21 cellular contexts compared by ENCODE assay signal in genomic region chr15:38036790-38037338, GRCh38.
DNase-seq lines count a peak whose midpoint lies in the region; ATAC-seq, FAIRE-seq and TF ChIP-seq lines count a peak whose summit lies in the region.
"Had no signal": no experiment of that assay in that cellular context is flagged by ENCODE, and none has a peak within 500 bp of the region (broad histone marks: within the 10 kb centered on the region; RNA-seq: fewer than 3 reads in every experiment).

No MANE protein-coding gene starts in this region.

- no peaks in the 10 kb centered on the region for H3K4me1 ChIP-seq in GM23338 (ENCODE audit: insufficient read depth)
- H3K4me1 ChIP-seq in IMR-90 (ENCODE audit: control insufficient read depth, insufficient read depth, low read length), result peaks cover 5% of the 10 kb centered on the region
- H3K4me1 ChIP-seq in mesendoderm (ENCODE audit: control insufficient read depth, low read depth, low read length), result no peaks in the 10 kb centered on the region
- no peaks in the 10 kb centered on the region for H3K4me1 ChIP-seq in gastrocnemius medialis
- H3K4me1 ChIP-seq: BE2C, Caco-2 had no signal

- TF ChIP-seq RAD21 in IMR-90 (IDR thresholded peaks at IDR 0.05; ENCODE audit: low read length), result no peak

- no peak overlapping the region for H3K27ac Mint-ChIP-seq in GM23338
- H3K27ac Mint-ChIP-seq: CD4-positive, CD25-positive, alpha-beta regulatory T cell had no signal

- no peak overlapping the region for H3K56ac ChIP-seq in IMR-90 (ENCODE audit: extremely low read depth, insufficient read depth, low read length)
- no peak overlapping the region for H3K56ac ChIP-seq in mesendoderm (ENCODE audit: low read length)

- H3K18ac ChIP-seq in IMR-90 (ENCODE audit: low read depth, low read length) (peak overlapping the region; percentile 54; the same call in 1 of the 2 replicates), mesendoderm (ENCODE audit: low read length) (no peak overlapping the region)

- H3K27me3 Mint-ChIP-seq in GM23338 (ENCODE audit: insufficient read depth, low read depth, poor library complexity), result no peaks in the 10 kb centered on the region
- H3K27me3 Mint-ChIP-seq: CD4-positive, CD25-positive, alpha-beta regulatory T cell had no signal

- no peak overlapping the region for H3K4me3 Mint-ChIP-seq in GM23338
- H3K4me3 Mint-ChIP-seq: CD4-positive, CD25-positive, alpha-beta regulatory T cell had no signal

- H4K8ac ChIP-seq in IMR-90 (ENCODE audit: low read depth in 2 of 2, low read length in 2 of 2) (no peak overlapping the region), mesendoderm (ENCODE audit: low read depth, low read length) (no peak overlapping the region)

- no peaks in the 10 kb centered on the region for H3K9me3 Mint-ChIP-seq in GM23338

- peaks cover 2% of the 10 kb centered on the region; the same call in 1 of the 2 replicates for H3K9me2 ChIP-seq in GM23338 (ENCODE audit: insufficient read depth)

- CTCF ChIA-PET in IMR-90 (lab: Yijun Ruan, JAX), result no interaction called here

- H3K14ac ChIP-seq in IMR-90 (replicated peaks; ENCODE audit: low read depth, low read length), result 0 out of 2 replicates have a peak overlapping the region, but pooled peaks have one; percentile 48

- H4K5ac ChIP-seq in IMR-90 (ENCODE audit: low read depth, low read length) (no peak overlapping the region), mesendoderm (ENCODE audit: low read length) (no peak overlapping the region)

- H3K36me3 Mint-ChIP-seq in GM23338 (ENCODE audit: low read depth), result no peaks in the 10 kb centered on the region
- H3K36me3 Mint-ChIP-seq: CD4-positive, CD25-positive, alpha-beta regulatory T cell had no signal

- no peak overlapping the region for H2BK20ac ChIP-seq in IMR-90 (ENCODE audit: low read depth, low read length)

- no peak overlapping the region for H2BK5ac ChIP-seq in IMR-90 (ENCODE audit: low read depth, low read length, poor library complexity, severe bottlenecking)
- H2BK5ac ChIP-seq in mesendoderm (ENCODE audit: low read length), result no peak overlapping the region

- in situ Hi-C loops in IMR-90 (cut with MboI; ENCODE audit: low sequenced_read_pairs) (no loop called here), gastrocnemius medialis (cut with MboI; ENCODE audit: low sequenced_read_pairs in 4 of 4) (no loop called here)

- H3K23ac ChIP-seq in IMR-90 (ENCODE audit: low read depth, low read length) (no peak overlapping the region), mesendoderm (ENCODE audit: low read length) (no peak overlapping the region)

- no TSS peak for BruUV-seq in IMR-90 (replicated peaks; lab: Mats Ljungman, UMichigan)

- H3K9me1 ChIP-seq in IMR-90 (ENCODE audit: insufficient read depth, low read length), result peaks cover 3% of the 10 kb centered on the region

- TF ChIP-seq POLR2A in IMR-90 (IDR thresholded peaks at IDR 0.05; ENCODE audit: low read depth, low read length), result no peak
- no peak for TF ChIP-seq POLR2A in gastrocnemius medialis (IDR thresholded peaks at IDR 0.05)

- H2AK5ac ChIP-seq in IMR-90 (ENCODE audit: low read depth, low read length) (peak overlapping the region; percentile 17; the same call in 1 of the 2 replicates), mesendoderm (ENCODE audit: low read length) (no peak overlapping the region)

- H3K9ac ChIP-seq in IMR-90 (ENCODE audit: low read depth, low read length) (no peak overlapping the region), mesendoderm (ENCODE audit: low read length) (no peak overlapping the region)
- H3K9ac ChIP-seq: KMS-11 had no signal

- TF ChIP-seq CTCF in GM23338 (conservative IDR thresholded peaks at IDR 0.05; ENCODE audit: low read depth in 2 of 2) (no peak), IMR-90 (conservative IDR thresholded peaks at IDR 0.05; ENCODE audit: low read depth, low read length) (no peak), bronchial epithelial cell (IDR thresholded peaks at IDR 0.05; ENCODE audit: insufficient read depth, low read length, severe bottlenecking) (no peak), gastrocnemius medialis (IDR thresholded peaks at IDR 0.05 in 4 of 5, conservative IDR thresholded peaks at IDR 0.05 in 1 of 5) (no peak)

- DNase-seq in GM23338 (ENCODE audit: low spot score), result no peak
- no peak for DNase-seq in IMR-90
- DNase-seq in bronchial epithelial cell (ENCODE audit: low read depth), result no peak
- peak; percentile 22 for DNase-seq in mesendoderm
- DNase-seq in activated CD4-positive, alpha-beta T cell treated with anti-CD3 and anti-CD28 coated beads for 1 hour, result no peak
- no peak for DNase-seq in NCI-H2196 treated with DMSO at 0.1 percent for 48 hours (lab: John Stamatoyannopoulos, UW; ENCODE audit: unreplicated experiment)
- no peak for DNase-seq in gastrocnemius medialis
- DNase-seq: ACHN; BE2C; C1 segment of cervical spinal cord; Caco-2; CD4-positive, CD25-positive, alpha-beta regulatory T cell; DMS153; DMS79; GDM1; H7 had no signal

- intact Hi-C loops in IMR-90 (cut with micrococcal nuclease), result no loop called here
- intact Hi-C loops in gastrocnemius medialis (cut with DNase I; ENCODE audit: low total_unique reads), result no loop called here

- H3K79me1 ChIP-seq in IMR-90 (ENCODE audit: low read depth in 1 of 2, low read length in 2 of 2), result no peaks in the 10 kb centered on the region
- H3K79me1 ChIP-seq in mesendoderm (ENCODE audit: low read length), result no peaks in the 10 kb centered on the region

- H2AFZ ChIP-seq in GM23338, result 0 out of 2 replicates have a peak overlapping the region, but pooled peaks have one; percentile 25
- H2AFZ ChIP-seq in IMR-90 (replicated peaks; ENCODE audit: low read length, poor library complexity), result no peak overlapping the region

- H3F3A ChIP-seq in GM23338 (replicated peaks; ENCODE audit: low read depth), result no peaks in the 10 kb centered on the region

- no peaks in the 10 kb centered on the region for H3K79me2 ChIP-seq in GM23338 (replicated peaks; ENCODE audit: insufficient read depth)
- no peaks in the 10 kb centered on the region for H3K79me2 ChIP-seq in mesendoderm (ENCODE audit: control insufficient read depth, insufficient read depth, low read length)

- H3K4me2 ChIP-seq in GM23338 (no peak overlapping the region), IMR-90 (ENCODE audit: low read depth, low read length) (no peak overlapping the region), mesendoderm (ENCODE audit: low read length) (no peak overlapping the region)
- H3K4me2 ChIP-seq: KMS-11 had no signal

- H3K27ac ChIP-seq in GM23338 (ENCODE audit: low read depth), result no peak overlapping the region
- no peak overlapping the region for H3K27ac ChIP-seq in IMR-90 (ENCODE audit: insufficient read depth, low read length)
- no peak overlapping the region for H3K27ac ChIP-seq in mesendoderm (ENCODE audit: low read depth, low read length)
- H3K27ac ChIP-seq in gastrocnemius medialis, result no peak overlapping the region
- H3K27ac ChIP-seq: KMS-11 had no signal

- H2BK15ac ChIP-seq in IMR-90 (ENCODE audit: low read depth, low read length), result no peak overlapping the region; the same call in 2 of the 3 replicates
- H2BK15ac ChIP-seq in mesendoderm (replicated peaks; ENCODE audit: low read depth), result no peak overlapping the region

- no peak overlapping the region for H3K4me3 ChIP-seq in GM23338
- no peak overlapping the region for H3K4me3 ChIP-seq in IMR-90 (ENCODE audit: insufficient read depth, low read depth, low read length)
- no peak overlapping the region for H3K4me3 ChIP-seq in bronchial epithelial cell (ENCODE audit: low read depth, low read length)
- H3K4me3 ChIP-seq in mesendoderm (ENCODE audit: low read length), result no peak overlapping the region
- no peak overlapping the region for H3K4me3 ChIP-seq in gastrocnemius medialis

- H4K91ac ChIP-seq in IMR-90 (ENCODE audit: insufficient read depth, low read depth, low read length), result no peak overlapping the region

- H3K4me1 Mint-ChIP-seq in GM23338, result peaks cover 3% of the 10 kb centered on the region

- H3K36me3 ChIP-seq in GM23338 (ENCODE audit: insufficient read depth) (no peaks in the 10 kb centered on the region), IMR-90 (ENCODE audit: control insufficient read depth, insufficient read depth, low read length) (no peaks in the 10 kb centered on the region), bronchial epithelial cell (ENCODE audit: control insufficient read depth, insufficient read depth, low read length) (no peaks in the 10 kb centered on the region), mesendoderm (ENCODE audit: control insufficient read depth, insufficient read depth, low read length) (no peaks in the 10 kb centered on the region), gastrocnemius medialis (no peaks in the 10 kb centered on the region)
- H3K36me3 ChIP-seq: BE2C had no signal

- POLR2A ChIA-PET in IMR-90 (lab: Charles Lee; ENCODE audit: unreplicated experiment), result no interaction called here

- H3K4ac ChIP-seq in IMR-90 (ENCODE audit: low read depth, low read length) (peak overlapping the region; percentile 2; the same call in 1 of the 2 replicates), mesendoderm (ENCODE audit: low read depth, low read length) (no peak overlapping the region)

- H4K20me1 ChIP-seq in GM23338 (replicated peaks; ENCODE audit: insufficient read depth) (no peaks in the 10 kb centered on the region), IMR-90 (ENCODE audit: insufficient read depth, low read length) (no peaks in the 10 kb centered on the region)

- H2BK120ac ChIP-seq in IMR-90 (ENCODE audit: low read depth, low read length), result no peak overlapping the region; the same call in 1 of the 2 replicates
- H2BK120ac ChIP-seq in mesendoderm (ENCODE audit: low read depth, low read length), result no peak overlapping the region

- FAIRE-seq in bronchial epithelial cell (lab: Jason Lieb, UNC), result peak; percentile 13
- FAIRE-seq: A204.1, D721Med had no signal

- H3K9me3 ChIP-seq in IMR-90 (ENCODE audit: control insufficient read depth, insufficient read depth, low read length), result no peaks in the 10 kb centered on the region
- H3K9me3 ChIP-seq in gastrocnemius medialis, result no peaks in the 10 kb centered on the region
- H3K9me3 ChIP-seq: BE2C, Caco-2 had no signal

- WGBS in IMR-90 (ENCODE audit: extremely low coverage in 2 of 2, insufficient read length in 1 of 2), 2 experiments, result no CpG with 5 or more reads among the region's 3 CpGs
- WGBS in mesendoderm (ENCODE audit: extremely low coverage, insufficient coverage, low lambda C conversion rate), result no CpG with 5 or more reads among the region's 3 CpGs

- ATAC-seq in GM23338, result no peak
- no peak for ATAC-seq in IMR-90 (ENCODE audit: low read depth)
- no peak for ATAC-seq in GM19324 (IDR thresholded peaks at IDR 0.05; ENCODE audit: low FRiP score, unreplicated experiment)
- ATAC-seq in gastrocnemius medialis, result no peak
- ATAC-seq: HCT116 had no signal

- no peak overlapping the region for H2AK9ac ChIP-seq in IMR-90 (replicated peaks; ENCODE audit: low read depth, low read length, poor library complexity)

- H3K27me3 ChIP-seq in GM23338 (ENCODE audit: insufficient read depth) (no peaks in the 10 kb centered on the region), IMR-90 (ENCODE audit: control insufficient read depth, insufficient read depth, low read length) (no peaks in the 10 kb centered on the region), bronchial epithelial cell (ENCODE audit: control insufficient read depth, insufficient read depth, low read length) (no peaks in the 10 kb centered on the region), mesendoderm (ENCODE audit: insufficient read depth, low read length, poor library complexity) (no peaks in the 10 kb centered on the region), gastrocnemius medialis (no peaks in the 10 kb centered on the region)
- H3K27me3 ChIP-seq: BE2C had no signal

- dilution Hi-C loops in IMR-90 (cut with HindIII; ENCODE audit: low sequenced_read_pairs, unreplicated experiment), result no loop called here
